13 cellular contexts compared by ENCODE assay signal in genomic region chr16:30548392-30549255, GRCh38. TPM values are rescaled to one million over a fixed set of nuclear protein-coding genes. Genes with fewer than 3 reads are reported as not detected.
DNase-seq lines count a peak whose midpoint lies in the region; ATAC-seq and TF ChIP-seq lines count a peak whose summit lies in the region.
"Had no signal": no experiment of that assay in that cellular context is flagged by ENCODE, and none has a peak within 500 bp of the region (broad histone marks: within the 10 kb centered on the region; RNA-seq: fewer than 3 reads in every experiment).

No MANE protein-coding gene starts in this region.

- H3K4me1 Mint-ChIP-seq in H9: peaks cover 25 to 33% of the 10 kb centered on the region in 2 experiments

- no peak overlapping the region for H3K9ac ChIP-seq in H9 (ENCODE audit: extremely low read depth, insufficient read length, low read length)
- H3K9ac ChIP-seq: SK-N-SH had no signal

- H3K27ac ChIP-seq in H9 (ENCODE audit: insufficient read length, low read depth, low read length): no peak overlapping the region
- peak overlapping the region; percentile 34 to 68 (median 45) for H3K27ac ChIP-seq in adrenal gland
- peak overlapping the region; percentile 5 for H3K27ac ChIP-seq in muscle layer of duodenum (ENCODE audit: low read length)
- H3K27ac ChIP-seq: BLaER1 treated with 17β-estradiol and CSF1 and Interleukin-3, amounts not matched to agents 10 nM and 100 nM; WERI-Rb-1 had no signal

- H3T11ph ChIP-seq in H9 (ENCODE audit: low read length): no peak overlapping the region

- H3K79me1 ChIP-seq in H9 (ENCODE audit: insufficient read depth, low read depth, low read length, poor library complexity, severe bottlenecking): no peaks in the 10 kb centered on the region

- no peak overlapping the region for H4K5ac ChIP-seq in H9 (ENCODE audit: insufficient read length, low read depth, low read length)

- H3K14ac ChIP-seq in H9 (ENCODE audit: insufficient read depth, low read length): no peak overlapping the region

- H3K23ac ChIP-seq in H9 (ENCODE audit: insufficient read length, low read depth, low read length): no peak overlapping the region

- H4K20me1 ChIP-seq in H9 (ENCODE audit: control insufficient read depth, insufficient read depth, insufficient read length): no peaks in the 10 kb centered on the region

- H3K4me2 ChIP-seq in H9 (ENCODE audit: insufficient read depth, insufficient read length, low read length): no peak overlapping the region
- H3K4me2 ChIP-seq: SK-N-SH had no signal

- no peak overlapping the region for H2BK12ac ChIP-seq in H9 (ENCODE audit: insufficient read length, low read depth, low read length)

- no peak overlapping the region for H4K91ac ChIP-seq in H9 (ENCODE audit: insufficient read length, low read depth, low read length)

- intact Hi-C loops in adrenal gland (cut with DNase I): no loop called here

- no peak overlapping the region; a peak in 1 of 5 replicates for H3K4me3 Mint-ChIP-seq in H9
- H3K4me3 Mint-ChIP-seq: activated CD8-positive, alpha-beta memory T cell treated with anti-CD3 and anti-CD28 coated beads, Interleukin-2, amount 10 ng/mL, durations not matched to agents 7 days and 5 days had no signal

- WGBS in H9 (ENCODE audit: extremely low coverage, insufficient read length, low lambda C conversion rate): no CpG with 5 or more reads among the region's 8 CpGs
- WGBS in adrenal gland, 4 donors: 63 to 67% (median 66%) methylated on average over 8 of the region's 8 CpGs

- H2AK5ac ChIP-seq in H9 (ENCODE audit: insufficient read length, low read length): no peak overlapping the region

- peaks cover 2 to 19% (median 14%) of the 10 kb centered on the region in 3 experiments for H3K36me3 Mint-ChIP-seq in H9 (ENCODE audit: insufficient read depth in 1 of 3, low read depth in 3 of 3)

- H3K27ac Mint-ChIP-seq in H9: peak overlapping the region in 2 of 3 experiments; percentile 45 to 58; a peak in 4 of 7 replicates
- H3K27ac Mint-ChIP-seq: activated CD8-positive, alpha-beta memory T cell treated with anti-CD3 and anti-CD28 coated beads, Interleukin-2, amount 10 ng/mL, durations not matched to agents 7 days and 5 days had no signal

- no peak; the same call in 2 of the 3 replicates for ATAC-seq in SK-N-SH treated with all-trans-retinoic acid at 6 μM for 48 hours
- ATAC-seq: activated CD8-positive, alpha-beta memory T cell treated with anti-CD3 and anti-CD28 coated beads, Interleukin-2, amount 10 ng/mL, durations not matched to agents 7 days and 5 days; esophagus mucosa had no signal

- H2BK15ac ChIP-seq in H9 (ENCODE audit: low read depth, low read length): no peak overlapping the region

- no peak for TF ChIP-seq CTCF in H9 (conservative IDR thresholded peaks at IDR 0.05)
- TF ChIP-seq CTCF in adrenal gland (IDR thresholded peaks at IDR 0.05): no peak

- H3K4ac ChIP-seq in H9 (ENCODE audit: low read depth, low read length): no peak overlapping the region

- peaks cover 0 to 10% of the 10 kb centered on the region in 2 experiments; a peak in 1 of 5 replicates for H3K9me3 Mint-ChIP-seq in H9

- H2AFZ ChIP-seq in H9 (ENCODE audit: low read length): no peak overlapping the region

- TF ChIP-seq POLR2A in adrenal gland (IDR thresholded peaks at IDR 0.05): no peak

- no peak overlapping the region for H2BK20ac ChIP-seq in H9 (ENCODE audit: low read depth, low read length, poor library complexity, severe bottlenecking)

- H3K4me1 ChIP-seq in H9 (ENCODE audit: insufficient read depth, low read length): peaks cover 3% of the 10 kb centered on the region; the same call in 1 of the 2 replicates
- H3K4me1 ChIP-seq in adrenal gland (replicated peaks in 1 of 2): peaks cover 10 to 12% of the 10 kb centered on the region in 2 donors
- H3K4me1 ChIP-seq in muscle layer of duodenum (ENCODE audit: control insufficient read depth in 1 of 2, insufficient read depth in 2 of 2, low read length in 2 of 2): peaks cover 2 to 6% of the 10 kb centered on the region in 2 donors

- no peaks in the 10 kb centered on the region for H3K79me2 ChIP-seq in H9 (ENCODE audit: insufficient read depth, low read length)

- H3K9me3 ChIP-seq in H9 (ENCODE audit: control insufficient read depth, low read depth, low read length): no peaks in the 10 kb centered on the region
- no peaks in the 10 kb centered on the region for H3K9me3 ChIP-seq in adrenal gland (replicated peaks in 1 of 3)
- H3K9me3 ChIP-seq in muscle layer of duodenum (ENCODE audit: control insufficient read depth in 1 of 2, low read length in 2 of 2): no peaks in the 10 kb centered on the region
- H3K9me3 ChIP-seq: BLaER1 treated with 17β-estradiol and CSF1 and Interleukin-3, amounts not matched to agents 10 nM and 100 nM; SK-N-SH had no signal

- no peak overlapping the region for H2BK5ac ChIP-seq in H9 (ENCODE audit: insufficient read length, low read length)

- DNase-seq in H9: no peak
- no peak for DNase-seq in adrenal gland
- no peak for DNase-seq in cerebellar nuclear complex (lab: John Stamatoyannopoulos, UW)
- DNase-seq in GM19238 (ENCODE audit: insufficient read length, low spot score): no peak
- DNase-seq: activated CD8-positive, alpha-beta memory T cell treated with anti-CD3 and anti-CD28 coated beads, Interleukin-2, amount 10 ng/mL, durations not matched to agents 7 days and 5 days; NCI-H1048; occipital lobe; SK-N-SH; WERI-Rb-1 had no signal

- H3K27me3 Mint-ChIP-seq in H9 (ENCODE audit: low read depth): peaks cover 4% of the 10 kb centered on the region; the same call in 1 of the 2 replicates
- H3K27me3 Mint-ChIP-seq: activated CD8-positive, alpha-beta memory T cell treated with anti-CD3 and anti-CD28 coated beads, Interleukin-2, amount 10 ng/mL, durations not matched to agents 7 days and 5 days had no signal

- H3K27me3 ChIP-seq in H9 (ENCODE audit: insufficient read depth, low read length): no peaks in the 10 kb centered on the region
- no peaks in the 10 kb centered on the region for H3K27me3 ChIP-seq in adrenal gland
- H3K27me3 ChIP-seq in muscle layer of duodenum (ENCODE audit: low read depth, low read length): no peaks in the 10 kb centered on the region
- H3K27me3 ChIP-seq: BLaER1 treated with 17β-estradiol and CSF1 and Interleukin-3, amounts not matched to agents 10 nM and 100 nM had no signal

- H3K36me3 ChIP-seq in adrenal gland (replicated peaks in 1 of 2) (peaks cover 0 to 6% of the 10 kb centered on the region in 2 donors), muscle layer of duodenum (ENCODE audit: control insufficient read depth in 1 of 2, insufficient read depth in 2 of 2, low read length in 2 of 2) (peaks cover 6 to 7% of the 10 kb centered on the region in 2 donors)

- no peak overlapping the region for H3K18ac ChIP-seq in H9 (ENCODE audit: insufficient read length, low read depth, low read length)

- H4K8ac ChIP-seq in H9 (replicated peaks; ENCODE audit: insufficient read length, low read depth, low read length): no peak overlapping the region

- no peak overlapping the region for H3K56ac ChIP-seq in H9 (ENCODE audit: insufficient read length, low read depth, low read length)

- no peak overlapping the region for H2BK120ac ChIP-seq in H9 (ENCODE audit: low read depth, low read length, poor library complexity, severe bottlenecking)

- no peak overlapping the region for H3K4me3 ChIP-seq in adrenal gland
- H3K4me3 ChIP-seq in muscle layer of duodenum (ENCODE audit: low read depth in 1 of 2, low read length in 2 of 2): no peak overlapping the region
- H3K4me3 ChIP-seq: BLaER1 treated with 17β-estradiol and CSF1 and Interleukin-3, amounts not matched to agents 10 nM and 100 nM had no signal

- H3K23me2 ChIP-seq in H9 (ENCODE audit: insufficient read length, low read depth, low read length, poor library complexity, severe bottlenecking): no peaks in the 10 kb centered on the region

TF ChIP-seq in SK-N-SH treated with all-trans-retinoic acid at 6 μM for 48 hours, 23 proteins besides CTCF, POLR2A, EP300 and RAD21 (continues in another document):
- TF ChIP-seq SNAI2 (CRISPR knock-in tag; IDR thresholded peaks at IDR 0.05) (no peak), CSDC2 (CRISPR knock-in tag; IDR thresholded peaks at IDR 0.05) (no peak), BACH2 (CRISPR knock-in tag; IDR thresholded peaks at IDR 0.05; ENCODE audit: borderline replicate concordance) (no peak), CSRNP3 (CRISPR knock-in tag; IDR thresholded peaks at IDR 0.05) (no peak), ARNTL (CRISPR knock-in tag; IDR thresholded peaks at IDR 0.05; ENCODE audit: borderline replicate concordance, low read depth) (no peak), ZFP3 (CRISPR knock-in tag; IDR thresholded peaks at IDR 0.05) (no peak)

RNA-seq across cellular contexts. Expression of gene ZNF764, which starts 9.6 kb away (rescaled TPM):
- total RNA-seq in H9 (2021) (11.2 and 11.4 TPM in 2 replicates), adrenal gland (10 to 100 TPM in 3 of 8 donors, 1 to 10 TPM in 5; 5.1 to 15.0 (median 9.8) TPM)
- 1 to 10 TPM; 3.6 to 9.7 (median 5.9) TPM for polyA plus RNA-seq in adrenal gland

RNA-seq across cellular contexts. Expression of gene ZNF747, which starts 14.0 kb away (rescaled TPM):
- total RNA-seq in H9 (2021) (17.5 and 18.4 TPM in 2 replicates), adrenal gland (10 to 100 TPM; 10.4 to 19.9 (median 15.7) TPM)
- polyA plus RNA-seq in adrenal gland: 1 to 10 TPM; 7.7 to 9.3 (median 8.4) TPM

RNA-seq across cellular contexts. Expression of gene ZNF768, which starts 22.3 kb away (rescaled TPM):
- 39.0 and 40.0 TPM in 2 replicates for total RNA-seq in H9 (2021)
- 10 to 100 TPM; 23.2 to 53.0 (median 30.9) TPM for total RNA-seq in adrenal gland
- polyA plus RNA-seq in adrenal gland: 100 to 1,000 TPM in 1 of 3 donors, 10 to 100 TPM in 1, 1 to 10 TPM in 1; 8.7 to 103 (median 55.6) TPM

RNA-seq across cellular contexts. Expression of gene ZNF688, which starts 22.9 kb away (rescaled TPM):
- total RNA-seq in H9 (2021) (4.3 and 4.5 TPM in 2 replicates), adrenal gland (10 to 100 TPM; 10.3 to 33.2 (median 18.2) TPM)
- 10 to 100 TPM; 16.4 to 43.4 (median 33.9) TPM for polyA plus RNA-seq in adrenal gland

RNA-seq across cellular contexts. Expression of gene ZNF785, which starts 36.9 kb away (rescaled TPM):
- total RNA-seq in H9 (2021) (17.0 and 18.8 TPM in 2 replicates), adrenal gland (10 to 100 TPM in 7 of 8 donors, 1 to 10 TPM in 1; 9.4 to 37.0 (median 15.4) TPM)
- 10 to 100 TPM in 1 of 3 donors, 1 to 10 TPM in 2; 3.4 to 11.2 (median 8.9) TPM for polyA plus RNA-seq in adrenal gland
